9 cellular contexts compared by ENCODE assay signal in the genomic region with DNA sequence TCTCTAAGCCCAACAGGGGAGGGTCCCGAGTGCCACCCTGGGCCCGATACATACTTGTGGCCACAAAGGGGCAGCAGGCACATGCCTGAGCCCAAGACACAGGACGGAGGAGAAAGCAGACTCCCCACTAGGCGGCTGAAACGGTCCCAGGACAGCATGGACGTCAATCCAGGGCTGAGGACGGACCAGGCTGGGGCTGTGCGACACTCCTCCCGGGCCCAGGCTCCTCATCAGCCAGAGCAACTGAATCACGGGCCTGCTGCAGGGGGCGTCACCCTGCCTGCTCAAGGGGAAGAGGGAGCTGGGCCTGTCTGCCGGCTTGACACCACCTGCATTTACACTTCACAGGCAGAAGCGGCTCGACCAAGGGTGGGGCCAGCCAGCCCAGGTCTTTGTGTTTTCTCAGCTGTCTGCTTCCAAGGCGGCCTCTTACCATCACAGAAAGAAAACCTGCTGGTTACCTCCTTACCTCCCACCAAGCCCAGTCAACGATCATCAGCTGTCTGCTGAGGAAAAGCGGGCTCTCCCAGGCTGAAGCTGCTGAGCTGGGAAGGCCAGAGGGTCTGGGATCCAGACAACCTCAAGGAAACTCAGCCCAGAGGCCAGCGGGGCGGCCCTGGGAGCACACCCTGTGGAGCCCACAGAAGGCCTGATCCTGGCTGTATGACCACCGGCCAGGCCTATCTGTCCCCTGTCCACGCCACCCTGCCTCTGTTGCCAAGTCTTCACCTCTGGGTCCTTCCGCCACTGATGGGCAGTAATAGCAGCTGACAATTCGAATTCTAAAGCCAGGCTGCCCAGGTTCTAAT. TPM values are rescaled to one million over a fixed set of nuclear protein-coding genes. Genes with fewer than 3 reads are reported as not detected.
DNase-seq lines count a peak whose midpoint lies in the region; ATAC-seq, FAIRE-seq and TF ChIP-seq lines count a peak whose summit lies in the region.
"Had no signal": no experiment of that assay in that cellular context is flagged by ENCODE, and none has a peak within 500 bp of the region (broad histone marks: within the 10 kb centered on the region; RNA-seq: fewer than 3 reads in every experiment).

No MANE protein-coding gene starts in this region.

- peak; percentile 85 for FAIRE-seq in H1 (lab: Jason Lieb, UNC)

- POLR2A ChIA-PET in H1 (lab: Charles Lee; ENCODE audit: partially characterized antibody) = interaction anchor here (0.6 to 1.5 kb wide), 4 partner anchors 11 to 43 kb away, joined by 3 to 4 read pairs (median 3); a partner anchor contains a TSS
- POLR2A ChIA-PET in activated CD8-positive, alpha-beta T cell treated with anti-CD3 and anti-CD28 coated beads for 36 hours (lab: Charles Lee) = no interaction called here

- no peak for DNase-seq in GM12864 (ENCODE audit: low read depth)
- peak; percentile 72 for DNase-seq in NCI-H345 (lab: John Stamatoyannopoulos, UW)
- DNase-seq in H1 (ENCODE audit: low read depth in 1 of 2, low spot score in 2 of 2) = peak; percentile 84 to 94
- DNase-seq in pons (ENCODE audit: low spot score) = peak; percentile 61
- DNase-seq in NCI-H1048 (lab: John Stamatoyannopoulos, UW) = no peak
- DNase-seq in activated CD8-positive, alpha-beta T cell treated with anti-CD3 and anti-CD28 coated beads for 36 hours = no peak
- no peak for DNase-seq in lower lobe of right lung
- DNase-seq: T-cell had no signal

- H4K91ac ChIP-seq in H1 (replicated peaks; ENCODE audit: insufficient read length, low read length) = no peak overlapping the region

- no peak overlapping the region for H3K23ac ChIP-seq in H1 (ENCODE audit: insufficient read length)

- TF ChIP-seq RAD21 in H1 (IDR thresholded peaks at IDR 0.05 in 1 of 2, conservative IDR thresholded peaks at IDR 0.05 in 1 of 2; ENCODE audit: low read depth in 2 of 2, low read length in 2 of 2) = peak; percentile 89 to 91

- H4K20me1 ChIP-seq in H1 (replicated peaks in 1 of 2; ENCODE audit: control insufficient read depth in 1 of 2, insufficient read depth in 2 of 2, low read length in 2 of 2) = no peaks in the 10 kb centered on the region

- H4K8ac ChIP-seq in H1 (ENCODE audit: extremely low read depth, insufficient read depth, low read length) = no peak overlapping the region; the same call in 1 of the 2 replicates

- H3K27ac Mint-ChIP-seq in activated CD8-positive, alpha-beta T cell treated with anti-CD3 and anti-CD28 coated beads for 36 hours = no peak overlapping the region
- H3K27ac Mint-ChIP-seq: T-cell had no signal

- no peaks in the 10 kb centered on the region; the same call in 1 of the 2 replicates for H3K23me2 ChIP-seq in H1 (ENCODE audit: low read depth, low read length)

- no peak overlapping the region for H3K4me3 ChIP-seq in GM12864 (ENCODE audit: low read depth, low read length)
- peak overlapping the region in 1 of 4 experiments; percentile 16; a peak in 3 of 8 replicates for H3K4me3 ChIP-seq in H1 (ENCODE audit: extremely low read depth in 1 of 4, insufficient read depth in 2 of 4, low read depth in 3 of 4, low read length in 4 of 4)
- no peak overlapping the region for H3K4me3 ChIP-seq in lower lobe of right lung

- no peaks in the 10 kb centered on the region for H3K79me1 ChIP-seq in H1 (ENCODE audit: low read depth, low read length)

- H3K27me3 ChIP-seq in H1 (replicated peaks in 1 of 4; ENCODE audit: control insufficient read depth in 3 of 4, extremely low read depth in 1 of 4, insufficient read depth in 3 of 4, low read length in 3 of 4) (peaks cover 0 to 4% (median 1%) of the 10 kb centered on the region in 4 experiments; a peak in 3 of 7 replicates), lower lobe of right lung (ENCODE audit: low read depth) (no peaks in the 10 kb centered on the region)

- H3K27ac ChIP-seq in H1 (ENCODE audit: low read depth, low read length) (no peak overlapping the region), lower lobe of right lung (no peak overlapping the region)

- H3K4ac ChIP-seq in H1 (replicated peaks; ENCODE audit: insufficient read length, low read depth, low read length) = no peak overlapping the region

- peak overlapping the region; percentile 2 to 55 for H3K4me2 ChIP-seq in H1 (ENCODE audit: insufficient read depth in 1 of 2, low read depth in 2 of 2, low read length in 2 of 2)

- ATAC-seq in activated CD8-positive, alpha-beta T cell treated with anti-CD3 and anti-CD28 coated beads for 36 hours = no peak
- ATAC-seq in HG02642 (IDR thresholded peaks at IDR 0.05; ENCODE audit: poor library complexity, unreplicated experiment) (no peak), lower lobe of right lung (no peak)
- ATAC-seq: T-cell had no signal

- WGBS in H1 (ENCODE audit: extremely low coverage in 1 of 2, insufficient coverage in 1 of 2, insufficient read length in 1 of 2, insufficient replicate concordance in 2 of 2, low coverage in 1 of 2, low lambda C conversion rate in 2 of 2, missing lambda C conversion rate in 1 of 2), 2 experiments = 18% methylated on average over 22 of the region's 23 CpGs; no CpG with 5 or more reads in 1 of the 2 experiments

- no peaks in the 10 kb centered on the region for H3K4me1 Mint-ChIP-seq in activated CD8-positive, alpha-beta T cell treated with anti-CD3 and anti-CD28 coated beads for 36 hours (ENCODE audit: low read depth)
- H3K4me1 Mint-ChIP-seq: T-cell had no signal

- no peak overlapping the region for H3K56ac ChIP-seq in H1 (replicated peaks; ENCODE audit: insufficient read length, low read depth, low read length)

- H3K18ac ChIP-seq in H1 (ENCODE audit: extremely low read depth, low read length) = no peak overlapping the region

- no peak overlapping the region for H3K4me3 Mint-ChIP-seq in activated CD8-positive, alpha-beta T cell treated with anti-CD3 and anti-CD28 coated beads for 36 hours
- H3K4me3 Mint-ChIP-seq: T-cell had no signal

- H4K5ac ChIP-seq in H1 (ENCODE audit: insufficient read length, low read depth, low read length) = no peak overlapping the region

- H3K4me1 ChIP-seq in H1 (replicated peaks in 1 of 4; ENCODE audit: control insufficient read depth in 3 of 4, insufficient read depth in 4 of 4, low read length in 3 of 4) (peaks cover 6 to 19% (median 17%) of the 10 kb centered on the region in 4 experiments), lower lobe of right lung (no peaks in the 10 kb centered on the region)

- no peak for TF ChIP-seq POLR2A in H1 (IDR thresholded peaks at IDR 0.05; ENCODE audit: control extremely low read depth in 1 of 2, low read depth in 2 of 2, low read length in 2 of 2)

- H2BK15ac ChIP-seq in H1 (ENCODE audit: low read length) = no peak overlapping the region

- no peak overlapping the region for H2BK20ac ChIP-seq in H1 (ENCODE audit: low read length)

- H2AFZ ChIP-seq in H1 (ENCODE audit: low read length) = peak overlapping the region; percentile 42; the same call in 1 of the 2 replicates

- no peaks in the 10 kb centered on the region for H3K79me2 ChIP-seq in H1 (ENCODE audit: control insufficient read depth in 1 of 2, insufficient read depth in 2 of 2, low read length in 2 of 2)

- TF ChIP-seq CTCF in GM12864 (IDR thresholded peaks at IDR 0.05; ENCODE audit: low read depth, low read length, missing control alignments) = peak; percentile 28
- peak; percentile 74 to 99 (median 91) for TF ChIP-seq CTCF in H1 (IDR thresholded peaks at IDR 0.05; ENCODE audit: control extremely low read depth in 1 of 3, insufficient read depth in 1 of 3, low read depth in 1 of 3, low read length in 3 of 3)
- TF ChIP-seq CTCF in activated CD8-positive, alpha-beta T cell treated with anti-CD3 and anti-CD28 coated beads for 36 hours (IDR thresholded peaks at IDR 0.05) = no peak
- no peak for TF ChIP-seq CTCF in lower lobe of right lung (IDR thresholded peaks at IDR 0.05)

- no peak overlapping the region for H2AK5ac ChIP-seq in H1 (ENCODE audit: low read depth, low read length)

- intact Hi-C loops in activated CD8-positive, alpha-beta T cell treated with anti-CD3 and anti-CD28 coated beads for 36 hours (cut with micrococcal nuclease) = no loop called here
- intact Hi-C loops in lower lobe of right lung (cut with DNase I) = no loop called here

- H3K36me3 ChIP-seq in H1 (ENCODE audit: control insufficient read depth in 2 of 4, insufficient read depth in 4 of 4, low read length in 3 of 4) (no peaks in the 10 kb centered on the region), lower lobe of right lung (peaks cover 54% of the 10 kb centered on the region)

- no peaks in the 10 kb centered on the region for H3K36me3 Mint-ChIP-seq in activated CD8-positive, alpha-beta T cell treated with anti-CD3 and anti-CD28 coated beads for 36 hours (ENCODE audit: low read depth)
- H3K36me3 Mint-ChIP-seq: T-cell had no signal

- no peaks in the 10 kb centered on the region for H3K27me3 Mint-ChIP-seq in activated CD8-positive, alpha-beta T cell treated with anti-CD3 and anti-CD28 coated beads for 36 hours
- H3K27me3 Mint-ChIP-seq: T-cell had no signal

- no peaks in the 10 kb centered on the region for H3K9me3 ChIP-seq in H1 (ENCODE audit: insufficient read depth in 2 of 2, low read depth in 1 of 2, low read length in 1 of 2)
- H3K9me3 ChIP-seq in lower lobe of right lung = no peaks in the 10 kb centered on the region

- H2BK120ac ChIP-seq in H1 (replicated peaks; ENCODE audit: low read depth, low read length) = no peak overlapping the region

- peak overlapping the region in 1 of 4 experiments; percentile 9; a peak in 1 of 7 replicates for H3K9ac ChIP-seq in H1 (replicated peaks in 1 of 4; ENCODE audit: extremely low read depth in 1 of 4, low read depth in 3 of 4, low read length in 3 of 4)

- no peak overlapping the region for H2BK12ac ChIP-seq in H1 (ENCODE audit: low read depth, low read length)

- no peaks in the 10 kb centered on the region for H3K9me3 Mint-ChIP-seq in activated CD8-positive, alpha-beta T cell treated with anti-CD3 and anti-CD28 coated beads for 36 hours
- H3K9me3 Mint-ChIP-seq: T-cell had no signal

- H3K14ac ChIP-seq in H1 (ENCODE audit: insufficient read length) = no peak overlapping the region

- H2BK5ac ChIP-seq in H1 (ENCODE audit: low read depth, low read length) = no peak overlapping the region

- TF ChIP-seq EP300 in H1 (IDR thresholded peaks at IDR 0.05; ENCODE audit: borderline replicate concordance in 1 of 2, low read depth in 2 of 2, low read length in 2 of 2) = peak in 1 of 2 experiments; percentile 53; a peak in 1 of 3 replicates

- CTCF ChIA-PET in H1 (lab: Charles Lee; ENCODE audit: partially characterized antibody) = interaction anchor here (0.5 to 22.4 kb wide), 45 partner anchors 8 to 354 kb away, joined by 3 to 279 read pairs (median 4); a partner anchor contains a TSS
- CTCF ChIA-PET in activated CD8-positive, alpha-beta T cell treated with anti-CD3 and anti-CD28 coated beads for 36 hours (lab: Charles Lee) = no interaction called here

RNA-seq across cellular contexts. Expression of a gene that starts 26.4 kb away (rescaled TPM):
- 5.3 and 7.1 TPM in 2 replicates for total RNA-seq in H1 (2021; fragmentation: NEBNext Ultra II Directional; extraction: Animal tissue kit (Norgen Biotek cat#: 25700))
- 2.1 and 3.8 TPM in 2 replicates for polyA plus RNA-seq in H1 (2011; rRNA removed)
- polyA plus RNA-seq in H1 (2011; cell fraction: cytosol; rRNA removed) = 4.4 TPM
- 11.5 TPM for polyA plus RNA-seq in H1 (2011; cell fraction: nucleus; rRNA removed)
- 2.1 to 3.7 TPM (median 2.8 TPM) in 4 replicates for polyA plus RNA-seq in H1 (2012, experiment 1 of 2)
- polyA plus RNA-seq in H1 (2012, experiment 2 of 2) = 1.6 TPM
- polyA plus RNA-seq in H1 (2013, experiment 1 of 2) = 4.3 TPM
- polyA plus RNA-seq in H1 (2013, experiment 2 of 2) = 4.4 TPM
- 3.3 and 3.9 TPM in 2 replicates for polyA minus RNA-seq in H1 (2011; rRNA and poly(A)+ RNA removed)
- polyA minus RNA-seq in H1 (2011; cell fraction: cytosol; rRNA and poly(A)+ RNA removed) = 4.9 TPM
- 7.5 TPM for polyA minus RNA-seq in H1 (2011; cell fraction: nucleus; rRNA and poly(A)+ RNA removed)
- under 1 TPM; 0.54 to 0.89 TPM for total RNA-seq in activated CD8-positive, alpha-beta T cell treated with anti-CD3 and anti-CD28 coated beads for 36 hours
- total RNA-seq in lower lobe of right lung = 70.9 TPM

RNA-seq across cellular contexts. Expression of a gene that starts 40.3 kb away (rescaled TPM):
- 50.2 and 50.3 TPM in 2 replicates for total RNA-seq in H1 (2021; fragmentation: NEBNext Ultra II Directional; extraction: Animal tissue kit (Norgen Biotek cat#: 25700))
- polyA plus RNA-seq in H1 (2011; rRNA removed) = 60.4 and 88.4 TPM in 2 replicates
- 55.3 TPM for polyA plus RNA-seq in H1 (2011; cell fraction: cytosol; rRNA removed)
- polyA plus RNA-seq in H1 (2011; cell fraction: nucleus; rRNA removed) = 166 TPM
- 25.0 to 47.4 TPM (median 43.4 TPM) in 4 replicates for polyA plus RNA-seq in H1 (2012, experiment 1 of 2)
- polyA plus RNA-seq in H1 (2012, experiment 2 of 2) = 48.3 TPM
- polyA plus RNA-seq in H1 (2013, experiment 1 of 2) = 31.0 TPM
- polyA plus RNA-seq in H1 (2013, experiment 2 of 2) = 28.8 TPM
- polyA minus RNA-seq in H1 (2011; rRNA and poly(A)+ RNA removed) = 31.8 and 43.0 TPM in 2 replicates
- polyA minus RNA-seq in H1 (2011; cell fraction: cytosol; rRNA and poly(A)+ RNA removed) = 29.9 TPM
- polyA minus RNA-seq in H1 (2011; cell fraction: nucleus; rRNA and poly(A)+ RNA removed) = 42.7 TPM
- 10 to 100 TPM; 35.1 to 39.6 TPM for total RNA-seq in activated CD8-positive, alpha-beta T cell treated with anti-CD3 and anti-CD28 coated beads for 36 hours
- 18.0 TPM for total RNA-seq in lower lobe of right lung

Comparison
In these comparisons a context has a peak if more than half of its experiments do, and no peak if none do; other contexts are left out.
1. DNase-seq: peak in NCI-H345 (single experiment), H1 (2 of 2) and pons (single experiment); none in GM12864 (single experiment), NCI-H1048 (single experiment), activated CD8-positive, alpha-beta T cell treated with anti-CD3 and anti-CD28 coated beads for 36 hours (single experiment) and lower lobe of right lung (single experiment).
2. CTCF ChIP-seq: peak in GM12864 (single experiment) and H1 (3 of 3); none in activated CD8-positive, alpha-beta T cell treated with anti-CD3 and anti-CD28 coated beads for 36 hours (single experiment) and lower lobe of right lung (single experiment).